In genomic region chr17:82917656-82918345, GRCh38 we compare ENCODE assay signal across 8 cellular contexts.
DNase-seq lines count a peak whose midpoint lies in the region; ATAC-seq, FAIRE-seq and TF ChIP-seq lines count a peak whose summit lies in the region.

No MANE protein-coding gene starts in this region.

- TF ChIP-seq CTCF in DOHH2 (IDR thresholded peaks at IDR 0.05; ENCODE audit: low read depth, low read length, poor library complexity, severe bottlenecking) (peak; percentile 78), bronchial epithelial cell (IDR thresholded peaks at IDR 0.05; ENCODE audit: insufficient read depth, low read length, severe bottlenecking) (peak; percentile 34), parathyroid adenoma (IDR thresholded peaks at IDR 0.05) (peak; percentile 18), ovary (IDR thresholded peaks at IDR 0.05) (no peak)

- no peaks in the 10 kb centered on the region for H4K20me1 ChIP-seq in DOHH2 (ENCODE audit: control insufficient read depth, insufficient read depth, low read depth, low read length)

- intact Hi-C loops in ovary (cut with DNase I) = loop anchor here in 1 of 4 donors (10.0 kb wide), 1 partner anchor 133 kb away; no protein-coding TSS in a partner anchor

- H3K9me2 ChIP-seq in DOHH2 (replicated peaks; ENCODE audit: control insufficient read depth, low read length) = no peaks in the 10 kb centered on the region

- H3K4me3 ChIP-seq in DOHH2 (ENCODE audit: low read length) (no peak overlapping the region), bronchial epithelial cell (ENCODE audit: low read depth, low read length) (no peak overlapping the region), parathyroid adenoma (ENCODE audit: low read depth, low read length) (no peak overlapping the region), ovary (no peak overlapping the region)

- peak; percentile 42 for DNase-seq in NCI-H69 (lab: John Stamatoyannopoulos, UW)
- peak; percentile 4 for DNase-seq in bronchial epithelial cell (ENCODE audit: low read depth)
- DNase-seq in ovary = no peak
- no peak for DNase-seq in LoVo (ENCODE audit: low spot score)
- DNase-seq in amniotic stem cell (lab: John Stamatoyannopoulos, UW) = no peak

- TF ChIP-seq EP300 in ovary (IDR thresholded peaks at IDR 0.05) = no peak

- no peak for ATAC-seq in HG03175 (IDR thresholded peaks at IDR 0.05; ENCODE audit: unreplicated experiment)

- peaks cover 38% of the 10 kb centered on the region for H3K4me1 ChIP-seq in DOHH2 (ENCODE audit: control insufficient read depth, low read length)
- no peaks in the 10 kb centered on the region for H3K4me1 ChIP-seq in parathyroid adenoma
- H3K4me1 ChIP-seq in ovary (ENCODE audit: insufficient read depth) = no peaks in the 10 kb centered on the region

- no peak overlapping the region for H2AFZ ChIP-seq in parathyroid adenoma

- WGBS in ovary, 3 donors = 62 to 80% (median 72%) methylated on average over 22 of the region's 22 CpGs

- FAIRE-seq in bronchial epithelial cell (lab: Jason Lieb, UNC) = no peak

- no peaks in the 10 kb centered on the region for H3K79me2 ChIP-seq in DOHH2 (ENCODE audit: control insufficient read depth, low read length)
- H3K79me2 ChIP-seq in parathyroid adenoma = no peaks in the 10 kb centered on the region

- no peak for TF ChIP-seq POLR2A in ovary (IDR thresholded peaks at IDR 0.05)

- H3K9me3 ChIP-seq in DOHH2 (ENCODE audit: control insufficient read depth, insufficient read depth, low read length) (no peaks in the 10 kb centered on the region), parathyroid adenoma (ENCODE audit: control insufficient read depth, low read length) (no peaks in the 10 kb centered on the region), ovary (no peaks in the 10 kb centered on the region)

- no peak overlapping the region for H3K27ac ChIP-seq in DOHH2 (ENCODE audit: low read depth, low read length)
- no peak overlapping the region for H3K27ac ChIP-seq in parathyroid adenoma
- no peak overlapping the region for H3K27ac ChIP-seq in ovary

- no peak overlapping the region for H3K9ac ChIP-seq in parathyroid adenoma

- H3K27me3 ChIP-seq in DOHH2 (ENCODE audit: control insufficient read depth, low read length) = no peaks in the 10 kb centered on the region
- no peaks in the 10 kb centered on the region for H3K27me3 ChIP-seq in bronchial epithelial cell (ENCODE audit: control insufficient read depth, insufficient read depth, low read length)
- no peaks in the 10 kb centered on the region for H3K27me3 ChIP-seq in parathyroid adenoma (ENCODE audit: control insufficient read depth, insufficient read depth, low read length)
- no peaks in the 10 kb centered on the region for H3K27me3 ChIP-seq in ovary

- H3K4me2 ChIP-seq in DOHH2 (ENCODE audit: low read length) = no peak overlapping the region
- H3K4me2 ChIP-seq in parathyroid adenoma (ENCODE audit: low read length) = no peak overlapping the region

- H3F3A ChIP-seq in DOHH2 (ENCODE audit: control insufficient read depth, insufficient read depth) = 0 out of 2 replicates have a peak, but pooled peaks cover 5% of the 10 kb centered on the region

- H3K36me3 ChIP-seq in DOHH2 (ENCODE audit: control insufficient read depth, low read length) (peaks cover 3% of the 10 kb centered on the region; the same call in 1 of the 2 replicates), bronchial epithelial cell (ENCODE audit: control insufficient read depth, insufficient read depth, low read length) (peaks cover 1% of the 10 kb centered on the region), parathyroid adenoma (ENCODE audit: control insufficient read depth, insufficient read depth, low read length) (no peaks in the 10 kb centered on the region), ovary (no peaks in the 10 kb centered on the region)

Comparison
In these comparisons a context has a peak if more than half of its experiments do, and no peak if none do; other contexts are left out.
1. CTCF ChIP-seq: peak in DOHH2 (single experiment), bronchial epithelial cell (single experiment) and parathyroid adenoma (single experiment); none in ovary (0 of 3).
2. DNase-seq: peak in NCI-H69 (single experiment) and bronchial epithelial cell (single experiment); none in ovary (0 of 5), LoVo (single experiment) and amniotic stem cell (single experiment).